9 cellular contexts compared by ENCODE assay signal in genomic region chr6:41778895-41779294, GRCh38. TPM values are rescaled to one million over a fixed set of nuclear protein-coding genes. Genes with fewer than 3 reads are reported as not detected.
DNase-seq lines count a peak whose midpoint lies in the region; ATAC-seq and TF ChIP-seq lines count a peak whose summit lies in the region.
"Had no signal": no experiment of that assay in that cellular context is flagged by ENCODE, and none has a peak within 500 bp of the region (broad histone marks: within the 10 kb centered on the region; RNA-seq: fewer than 3 reads in every experiment).

No MANE protein-coding gene starts in this region.

- intact Hi-C loops in lower lobe of right lung (cut with DNase I) = no loop called here

- H3K4me1 ChIP-seq in lower lobe of right lung = peaks cover 44% of the 10 kb centered on the region

- H3K36me3 ChIP-seq in lower lobe of right lung = peaks cover 38% of the 10 kb centered on the region

- H3K27me3 Mint-ChIP-seq in activated naive CD4-positive, alpha-beta T cell treated with anti-CD3 and anti-CD28 coated beads, Interleukin-2, amount 50 U/mL, for 24 hours = no peaks in the 10 kb centered on the region
- H3K27me3 Mint-ChIP-seq in type B pancreatic cell = peaks cover 7% of the 10 kb centered on the region

- H3K27ac ChIP-seq in lower lobe of right lung = peak overlapping the region; percentile 62

- H3K4me3 Mint-ChIP-seq in activated naive CD4-positive, alpha-beta T cell treated with anti-CD3 and anti-CD28 coated beads, Interleukin-2, amount 50 U/mL, for 24 hours = peak overlapping the region; percentile 91
- peak overlapping the region; percentile 97 for H3K4me3 Mint-ChIP-seq in type B pancreatic cell

- H3K9me3 ChIP-seq in lower lobe of right lung = no peaks in the 10 kb centered on the region

- peaks cover 1% of the 10 kb centered on the region for H3K36me3 Mint-ChIP-seq in activated naive CD4-positive, alpha-beta T cell treated with anti-CD3 and anti-CD28 coated beads, Interleukin-2, amount 50 U/mL, for 24 hours
- H3K36me3 Mint-ChIP-seq in type B pancreatic cell = no peaks in the 10 kb centered on the region

- ATAC-seq in lower lobe of right lung (no peak), HG03439 (IDR thresholded peaks at IDR 0.05; ENCODE audit: unreplicated experiment) (no peak)

- H3K4me3 ChIP-seq in astrocyte of the cerebellum (ENCODE audit: low read depth, low read length) (peak overlapping the region; percentile 64), lower lobe of right lung (peak overlapping the region; percentile 92)

- peaks cover 11% of the 10 kb centered on the region for H3K4me1 Mint-ChIP-seq in activated naive CD4-positive, alpha-beta T cell treated with anti-CD3 and anti-CD28 coated beads, Interleukin-2, amount 50 U/mL, for 24 hours
- H3K4me1 Mint-ChIP-seq in type B pancreatic cell (ENCODE audit: unreplicated experiment) = peaks cover 14% of the 10 kb centered on the region

- in situ Hi-C loops in astrocyte of the cerebellum (cut with HindIII; ENCODE audit: low sequenced_read_pairs) = loop anchor here (25.0 kb wide), 1 partner anchor 783 kb away; the partner anchor contains the start of gene UBR2

- TF ChIP-seq CTCF in astrocyte of the cerebellum (IDR thresholded peaks at IDR 0.05; ENCODE audit: low read depth, low read length, missing control alignments) (no peak), lower lobe of right lung (IDR thresholded peaks at IDR 0.05) (no peak), type B pancreatic cell (conservative IDR thresholded peaks at IDR 0.05) (no peak)

- peak overlapping the region; percentile 65 for H3K27ac Mint-ChIP-seq in activated naive CD4-positive, alpha-beta T cell treated with anti-CD3 and anti-CD28 coated beads, Interleukin-2, amount 50 U/mL, for 24 hours
- H3K27ac Mint-ChIP-seq in type B pancreatic cell = peak overlapping the region; percentile 82

- DNase-seq in activated naive CD4-positive, alpha-beta T cell treated with Interleukin-2 at 50 U/mL for 16 hours = no peak
- DNase-seq in astrocyte of the cerebellum (ENCODE audit: low read depth) = no peak
- no peak for DNase-seq in lower lobe of right lung
- no peak for DNase-seq in type B pancreatic cell (ENCODE audit: extremely low spot score, unreplicated experiment)
- no peak for DNase-seq in MV-4-11 (lab: John Stamatoyannopoulos, UW)
- DNase-seq in DMS53 (lab: John Stamatoyannopoulos, UW) = no peak
- DNase-seq: DMS153 had no signal

- no peaks in the 10 kb centered on the region for H3K9me3 Mint-ChIP-seq in activated naive CD4-positive, alpha-beta T cell treated with anti-CD3 and anti-CD28 coated beads, Interleukin-2, amount 50 U/mL, for 24 hours
- no peaks in the 10 kb centered on the region for H3K9me3 Mint-ChIP-seq in type B pancreatic cell

- H3K27me3 ChIP-seq in lower lobe of right lung (ENCODE audit: low read depth) = no peaks in the 10 kb centered on the region

RNA-seq across cellular contexts. Expression of gene FRS3, which starts 0.8 kb away (rescaled TPM):
- total RNA-seq in lower lobe of right lung (5.9 TPM), type B pancreatic cell (ENCODE audit: low replicate concordance) (2.2 and 7.0 TPM in 2 replicates)

RNA-seq across cellular contexts. Expression of gene PRICKLE4, which starts 1.7 kb away (rescaled TPM):
- total RNA-seq in lower lobe of right lung (12.1 TPM), type B pancreatic cell (ENCODE audit: low replicate concordance) (2.1 and 2.8 TPM in 2 replicates)

RNA-seq across cellular contexts. Expression of gene TOMM6, which starts 8.6 kb away (rescaled TPM):
- total RNA-seq in lower lobe of right lung (134 TPM), type B pancreatic cell (ENCODE audit: low replicate concordance) (193 and 203 TPM in 2 replicates)

RNA-seq across cellular contexts. Expression of gene PGC, which starts 31.7 kb away (rescaled TPM):
- total RNA-seq in lower lobe of right lung = 947 TPM
- 3.5 and 56.6 TPM in 2 replicates for total RNA-seq in type B pancreatic cell (ENCODE audit: low replicate concordance)

RNA-seq across cellular contexts. Expression of gene TFEB, which starts 43.5 kb away (rescaled TPM):
- total RNA-seq in lower lobe of right lung (36.5 TPM), type B pancreatic cell (ENCODE audit: low replicate concordance) (4.6 and 6.2 TPM in 2 replicates)
